26 cellular contexts compared by ENCODE assay signal in genomic region chr19:31715249-31715944, GRCh38.
DNase-seq lines count a peak whose midpoint lies in the region; ATAC-seq and TF ChIP-seq lines count a peak whose summit lies in the region.
"Had no signal": no experiment of that assay in that cellular context is flagged by ENCODE, and none has a peak within 500 bp of the region (broad histone marks: within the 10 kb centered on the region; RNA-seq: fewer than 3 reads in every experiment).

No MANE protein-coding gene starts in this region.

- no peak for TF ChIP-seq CTCF in NB4 (IDR thresholded peaks at IDR 0.05; ENCODE audit: low read depth, low read length)
- no peak for TF ChIP-seq CTCF in fibroblast of mammary gland (conservative IDR thresholded peaks at IDR 0.05; ENCODE audit: control insufficient read depth, insufficient read depth, low read depth, low read length)
- TF ChIP-seq CTCF in osteocyte (IDR thresholded peaks at IDR 0.05): no peak
- no peak for TF ChIP-seq CTCF in progenitor cell of endocrine pancreas (IDR thresholded peaks at IDR 0.05; ENCODE audit: unreplicated experiment)

- no peak for TF ChIP-seq POLR2A in NB4 (IDR thresholded peaks at IDR 0.05; ENCODE audit: extremely low read depth, insufficient read length)

- H3K4me3 ChIP-seq in NB4 (ENCODE audit: low read depth, low read length) (no peak overlapping the region), fibroblast of mammary gland (ENCODE audit: control insufficient read depth, low read depth, low read length) (no peak overlapping the region)
- H3K4me3 ChIP-seq: ascending aorta, esophagus squamous epithelium, SJCRH30, skin epidermis, testis had no signal

- H3K4me1 Mint-ChIP-seq in osteocyte (ENCODE audit: unreplicated experiment): no peaks in the 10 kb centered on the region
- peaks cover 22% of the 10 kb centered on the region for H3K4me1 Mint-ChIP-seq in progenitor cell of endocrine pancreas (ENCODE audit: low read depth)
- H3K4me1 Mint-ChIP-seq: memory B cell; naive thymus-derived CD8-positive, alpha-beta T cell; stimulated activated memory B cell treated with anti-CD40 and anti-IgM and Interleukin-4, amounts not matched to agents 10 μg/mL and 1 μg/mL and 100 μg/mL, for 72 hours had no signal

- no peak for ATAC-seq in GM21619 (IDR thresholded peaks at IDR 0.05; ENCODE audit: unreplicated experiment)
- ATAC-seq: naive thymus-derived CD8-positive, alpha-beta T cell; Panc1; stimulated activated memory B cell treated with anti-CD40 and anti-IgM and Interleukin-4, amounts not matched to agents 10 μg/mL and 1 μg/mL and 100 μg/mL, for 72 hours had no signal

- peaks cover 5% of the 10 kb centered on the region for H3K9me3 Mint-ChIP-seq in osteocyte (ENCODE audit: unreplicated experiment)
- H3K9me3 Mint-ChIP-seq in progenitor cell of endocrine pancreas (ENCODE audit: low read depth): no peaks in the 10 kb centered on the region
- H3K9me3 Mint-ChIP-seq: CD4-positive, alpha-beta T cell had no signal

- DNase-seq in H4 (ENCODE audit: low spot score): peak; percentile 43
- DNase-seq in NB4 (ENCODE audit: low read depth): peak; percentile 50
- DNase-seq in fibroblast of mammary gland (ENCODE audit: low read depth): peak; percentile 11
- peak; percentile 80 for DNase-seq in osteocyte (ENCODE audit: extremely low spot score, unreplicated experiment)
- no peak for DNase-seq in stimulated activated CD4-positive, alpha-beta T cell treated with anti-CD3 and anti-CD28 coated beads, Interleukin-1b, Interleukin-23, amount 100 ng/mL, for 48 hours
- no peak for DNase-seq in central memory CD4-positive, alpha-beta T cell
- no peak for DNase-seq in progenitor cell of endocrine pancreas (ENCODE audit: low spot score, unreplicated experiment)
- DNase-seq: activated CD4-positive, alpha-beta T cell treated with anti-CD3 and anti-CD28 coated beads for 48 hours; CD4-positive, alpha-beta T cell; effector memory CD4-positive, alpha-beta T cell; esophagus squamous epithelium; naive thymus-derived CD8-positive, alpha-beta T cell; NCI-H1417; NCI-H446; NK-92 treated with Interleukin-12 subunit alpha and Interleukin-12 subunit beta, amount 100 ng/mL, for 24 hours; posterior cingulate gyrus; SJCRH30; stimulated activated CD4-positive, alpha-beta T cell treated with anti-CD3 and anti-CD28 coated beads, Interleukin-2, amount 100 ng/mL, for 24 hours; testis had no signal

- H3K27ac Mint-ChIP-seq in osteocyte (ENCODE audit: unreplicated experiment) (no peak overlapping the region), progenitor cell of endocrine pancreas (no peak overlapping the region)
- H3K27ac Mint-ChIP-seq: activated naive CD8-positive, alpha-beta T cell; CD4-positive, alpha-beta T cell; memory B cell; naive thymus-derived CD8-positive, alpha-beta T cell; stimulated activated memory B cell treated with anti-CD40 and anti-IgM and Interleukin-4, amounts not matched to agents 10 μg/mL and 1 μg/mL and 100 μg/mL, for 72 hours had no signal

- H3K36me3 Mint-ChIP-seq in osteocyte (ENCODE audit: unreplicated experiment) (no peaks in the 10 kb centered on the region), progenitor cell of endocrine pancreas (ENCODE audit: insufficient read depth) (no peaks in the 10 kb centered on the region)
- H3K36me3 Mint-ChIP-seq: activated naive CD8-positive, alpha-beta T cell; memory B cell; naive thymus-derived CD8-positive, alpha-beta T cell; stimulated activated memory B cell treated with anti-CD40 and anti-IgM and Interleukin-4, amounts not matched to agents 10 μg/mL and 1 μg/mL and 100 μg/mL, for 72 hours had no signal

- no peak overlapping the region for H3K4me3 Mint-ChIP-seq in osteocyte (ENCODE audit: unreplicated experiment)
- no peak overlapping the region for H3K4me3 Mint-ChIP-seq in progenitor cell of endocrine pancreas (ENCODE audit: low read depth)
- H3K4me3 Mint-ChIP-seq: activated naive CD8-positive, alpha-beta T cell; CD4-positive, alpha-beta T cell; memory B cell; naive thymus-derived CD8-positive, alpha-beta T cell; stimulated activated memory B cell treated with anti-CD40 and anti-IgM and Interleukin-4, amounts not matched to agents 10 μg/mL and 1 μg/mL and 100 μg/mL, for 72 hours had no signal

- no peaks in the 10 kb centered on the region for H3K27me3 Mint-ChIP-seq in osteocyte (ENCODE audit: unreplicated experiment)
- H3K27me3 Mint-ChIP-seq in progenitor cell of endocrine pancreas: peaks cover 12% of the 10 kb centered on the region
- H3K27me3 Mint-ChIP-seq: activated naive CD8-positive, alpha-beta T cell; CD4-positive, alpha-beta T cell; memory B cell; stimulated activated memory B cell treated with anti-CD40 and anti-IgM and Interleukin-4, amounts not matched to agents 10 μg/mL and 1 μg/mL and 100 μg/mL, for 72 hours had no signal

Comparison
In these comparisons a context has a peak if more than half of its experiments do, and no peak if none do; other contexts are left out.
1. DNase-seq: peak in H4 (single experiment), NB4 (single experiment), fibroblast of mammary gland (single experiment) and osteocyte (single experiment); none in stimulated activated CD4-positive, alpha-beta T cell treated with anti-CD3 and anti-CD28 coated beads, Interleukin-1b, Interleukin-23, amount 100 ng/mL, for 48 hours (single experiment), central memory CD4-positive, alpha-beta T cell (single experiment) and progenitor cell of endocrine pancreas (single experiment).